ENCODE assay signal across 15 cellular contexts in genomic region chr1:150155413-150156071, GRCh38. TPM values are rescaled to one million over a fixed set of nuclear protein-coding genes. Genes with fewer than 3 reads are reported as not detected.
DNase-seq lines count a peak whose midpoint lies in the region; ATAC-seq and TF ChIP-seq lines count a peak whose summit lies in the region.
"Had no signal": no experiment of that assay in that cellular context is flagged by ENCODE, and none has a peak within 500 bp of the region (broad histone marks: within the 10 kb centered on the region; RNA-seq: fewer than 3 reads in every experiment).

No MANE protein-coding gene starts in this region.

- peaks cover 4% of the 10 kb centered on the region for H3K79me1 ChIP-seq in mesenchymal stem cell (replicated peaks; ENCODE audit: low read length, poor library complexity, severe bottlenecking)

- intact Hi-C loops in tibial artery (cut with DNase I; ENCODE audit: low total_unique reads), result no loop called here

- no peak overlapping the region for H2BK5ac ChIP-seq in mesenchymal stem cell (ENCODE audit: low read depth, low read length, poor library complexity, severe bottlenecking)

- DNase-seq in activated naive CD4-positive, alpha-beta T cell (lab: John Stamatoyannopoulos, UW), result no peak
- DNase-seq in activated naive CD8-positive, alpha-beta T cell treated with anti-CD3 and anti-CD28 coated beads, Interleukin-2, amount 10 ng/mL, durations not matched to agents 7 days and 5 days, result no peak
- DNase-seq in mesenchymal stem cell (no peak), tibial artery (no peak), upper lobe of left lung (no peak), middle frontal gyrus (ENCODE audit: extremely low spot score, low spot score) (no peak)
- DNase-seq in activated effector memory CD4-positive, alpha-beta T cell treated with Interleukin-2 at 50 U/mL for 16 hours, result no peak
- DNase-seq: activated naive CD4-positive, alpha-beta T cell treated with anti-CD3 and anti-CD28 coated beads, Interleukin-2, amount 50 U/mL, for 16 hours; cerebellar nuclear complex; erythroblast; hippocampal formation; NCI-H2081 treated with DMSO at 0.1 percent for 48 hours; Right ventricle myocardium superior had no signal

- H2BK12ac ChIP-seq in mesenchymal stem cell (ENCODE audit: low read length in 2 of 2), result no peak overlapping the region

- H3K4me1 Mint-ChIP-seq in activated naive CD4-positive, alpha-beta T cell treated with anti-CD3 and anti-CD28 coated beads, Interleukin-2, amount 50 U/mL, for 24 hours, result peaks cover 59% of the 10 kb centered on the region
- peaks cover 72% of the 10 kb centered on the region for H3K4me1 Mint-ChIP-seq in activated naive CD8-positive, alpha-beta T cell treated with anti-CD3 and anti-CD28 coated beads, Interleukin-2, amount 10 ng/mL, durations not matched to agents 7 days and 5 days

- H2BK15ac ChIP-seq in mesenchymal stem cell (ENCODE audit: low read depth, poor library complexity, severe bottlenecking), result no peak overlapping the region

- H3K9ac ChIP-seq in mesenchymal stem cell (ENCODE audit: low read length), result no peak overlapping the region

- H3K4me3 ChIP-seq in mesenchymal stem cell (ENCODE audit: insufficient read depth in 1 of 2, low read depth in 1 of 2, low read length in 2 of 2) (no peak overlapping the region), tibial artery (no peak overlapping the region), upper lobe of left lung (no peak overlapping the region)

- no peak overlapping the region for H2BK120ac ChIP-seq in mesenchymal stem cell (ENCODE audit: low read depth, low read length)

- H3K36me3 Mint-ChIP-seq in activated naive CD4-positive, alpha-beta T cell treated with anti-CD3 and anti-CD28 coated beads, Interleukin-2, amount 50 U/mL, for 24 hours, result peaks cover 18% of the 10 kb centered on the region
- H3K36me3 Mint-ChIP-seq in activated naive CD8-positive, alpha-beta T cell treated with anti-CD3 and anti-CD28 coated beads, Interleukin-2, amount 10 ng/mL, durations not matched to agents 7 days and 5 days, result peaks cover 77% of the 10 kb centered on the region

- H3K27me3 ChIP-seq in mesenchymal stem cell (ENCODE audit: control insufficient read depth in 1 of 2, insufficient read depth in 1 of 2, low read length in 2 of 2), result no peaks in the 10 kb centered on the region
- H3K27me3 ChIP-seq in tibial artery, result no peaks in the 10 kb centered on the region
- no peaks in the 10 kb centered on the region for H3K27me3 ChIP-seq in upper lobe of left lung

- H3K4ac ChIP-seq in mesenchymal stem cell (ENCODE audit: low read depth in 1 of 2, low read length in 2 of 2), result no peak overlapping the region

- no peak for TF ChIP-seq EP300 in upper lobe of left lung (IDR thresholded peaks at IDR 0.05)

- POLR2A ChIA-PET in activated naive CD8-positive, alpha-beta T cell treated with anti-CD3 and anti-CD28 coated beads, Interleukin-2, amount 10 ng/mL, durations not matched to agents 7 days and 5 days (lab: Charles Lee), result interaction anchor here (1.0 to 1.6 kb wide), 3 partner anchors 9 to 31 kb away, joined by 3 to 4 read pairs (median 4); no protein-coding TSS in a partner anchor

- H3K27me3 Mint-ChIP-seq in activated naive CD4-positive, alpha-beta T cell treated with anti-CD3 and anti-CD28 coated beads, Interleukin-2, amount 50 U/mL, for 24 hours, result no peaks in the 10 kb centered on the region
- H3K27me3 Mint-ChIP-seq in activated naive CD8-positive, alpha-beta T cell treated with anti-CD3 and anti-CD28 coated beads, Interleukin-2, amount 10 ng/mL, durations not matched to agents 7 days and 5 days, result no peaks in the 10 kb centered on the region

- no peak overlapping the region for H2AFZ ChIP-seq in mesenchymal stem cell (ENCODE audit: low read depth, low read length)

- no peak overlapping the region for H3K18ac ChIP-seq in mesenchymal stem cell (ENCODE audit: low read depth in 1 of 2, low read length in 2 of 2)

- no peak overlapping the region for H3K4me2 ChIP-seq in mesenchymal stem cell (ENCODE audit: low read length, poor library complexity, severe bottlenecking)

- no peak overlapping the region for H3K14ac ChIP-seq in mesenchymal stem cell (ENCODE audit: low read length in 2 of 2)

- H3K27ac Mint-ChIP-seq in activated naive CD4-positive, alpha-beta T cell treated with anti-CD3 and anti-CD28 coated beads, Interleukin-2, amount 50 U/mL, for 24 hours, result peak overlapping the region; percentile 56
- H3K27ac Mint-ChIP-seq in activated naive CD8-positive, alpha-beta T cell treated with anti-CD3 and anti-CD28 coated beads, Interleukin-2, amount 10 ng/mL, durations not matched to agents 7 days and 5 days, result peak overlapping the region; percentile 35

- H3K36me3 ChIP-seq in mesenchymal stem cell (ENCODE audit: control insufficient read depth in 1 of 2, insufficient read depth in 2 of 2, low read depth in 1 of 2, low read length in 2 of 2), result peaks cover 45 to 82% of the 10 kb centered on the region in 2 experiments
- peaks cover 69 to 73% (median 70%) of the 10 kb centered on the region in 3 donors for H3K36me3 ChIP-seq in tibial artery
- peaks cover 0 to 58% (median 28%) of the 10 kb centered on the region in 4 donors for H3K36me3 ChIP-seq in upper lobe of left lung

- H3K9me3 Mint-ChIP-seq in activated naive CD4-positive, alpha-beta T cell treated with anti-CD3 and anti-CD28 coated beads, Interleukin-2, amount 50 U/mL, for 24 hours, result no peaks in the 10 kb centered on the region
- no peaks in the 10 kb centered on the region for H3K9me3 Mint-ChIP-seq in activated naive CD8-positive, alpha-beta T cell treated with anti-CD3 and anti-CD28 coated beads, Interleukin-2, amount 10 ng/mL, durations not matched to agents 7 days and 5 days

- H3K9me3 ChIP-seq in mesenchymal stem cell (ENCODE audit: control insufficient read depth, low read length), result no peaks in the 10 kb centered on the region
- no peaks in the 10 kb centered on the region for H3K9me3 ChIP-seq in tibial artery
- no peaks in the 10 kb centered on the region for H3K9me3 ChIP-seq in upper lobe of left lung

- 99% methylated on average over 9 of the region's 13 CpGs for WGBS in mesenchymal stem cell
- 90% methylated on average over 13 of the region's 13 CpGs for WGBS in upper lobe of left lung, 2 donors

- TF ChIP-seq POLR2A in upper lobe of left lung (IDR thresholded peaks at IDR 0.05), result no peak

- ATAC-seq in activated naive CD8-positive, alpha-beta T cell treated with anti-CD3 and anti-CD28 coated beads, Interleukin-2, amount 10 ng/mL, durations not matched to agents 7 days and 5 days (ENCODE audit: low read depth), result no peak
- ATAC-seq in upper lobe of left lung (ENCODE audit: low FRiP score in 2 of 2), result no peak
- ATAC-seq: left lobe of liver had no signal

- no peak overlapping the region for H4K91ac ChIP-seq in mesenchymal stem cell (ENCODE audit: low read length)

- peak overlapping the region; percentile 6 for H2AK5ac ChIP-seq in mesenchymal stem cell (ENCODE audit: low read length, severe bottlenecking)

- no peak overlapping the region for H4K8ac ChIP-seq in mesenchymal stem cell (ENCODE audit: low read length)

- no peak overlapping the region for H3K23ac ChIP-seq in mesenchymal stem cell (ENCODE audit: low read length in 2 of 2)

- H3K4me3 Mint-ChIP-seq in activated naive CD4-positive, alpha-beta T cell treated with anti-CD3 and anti-CD28 coated beads, Interleukin-2, amount 50 U/mL, for 24 hours, result no peak overlapping the region
- no peak overlapping the region for H3K4me3 Mint-ChIP-seq in activated naive CD8-positive, alpha-beta T cell treated with anti-CD3 and anti-CD28 coated beads, Interleukin-2, amount 10 ng/mL, durations not matched to agents 7 days and 5 days

- no peak overlapping the region for H3K27ac ChIP-seq in mesenchymal stem cell (ENCODE audit: low read length, poor library complexity, severe bottlenecking)
- peak overlapping the region; percentile 98 for H3K27ac ChIP-seq in tibial artery
- H3K27ac ChIP-seq in upper lobe of left lung, result peak overlapping the region in 2 of 4 donors; percentile 58 to 91

- peaks cover 38% of the 10 kb centered on the region for H3K4me1 ChIP-seq in mesenchymal stem cell (ENCODE audit: control insufficient read depth, insufficient read depth, low read depth, low read length)
- peaks cover 0 to 65% (median 28%) of the 10 kb centered on the region in 4 donors for H3K4me1 ChIP-seq in tibial artery
- peaks cover 26 to 50% (median 35%) of the 10 kb centered on the region in 4 donors for H3K4me1 ChIP-seq in upper lobe of left lung

- no peak for TF ChIP-seq CTCF in tibial artery (IDR thresholded peaks at IDR 0.05)
- TF ChIP-seq CTCF in upper lobe of left lung (IDR thresholded peaks at IDR 0.05), result no peak

RNA-seq across cellular contexts. Expression of gene PLEKHO1, which starts 5.8 kb away (rescaled TPM):
- total RNA-seq in activated naive CD8-positive, alpha-beta T cell treated with anti-CD3 and anti-CD28 coated beads, Interleukin-2, amount 10 ng/mL, durations not matched to agents 7 days and 5 days, result 100 to 1,000 TPM; 140 to 143 TPM
- 73.2 TPM for polyA plus RNA-seq in mesenchymal stem cell (2013, experiment 1 of 2)
- polyA plus RNA-seq in mesenchymal stem cell (2013, experiment 2 of 2), result 70.2 TPM
- 100 to 1,000 TPM in 1 of 6 donors, 10 to 100 TPM in 5; 27.8 to 111 (median 61.9) TPM for total RNA-seq in upper lobe of left lung
